8 cellular contexts compared by ENCODE assay signal in genomic region chr19:55809381-55810058, GRCh38. TPM values are rescaled to one million over a fixed set of nuclear protein-coding genes. Genes with fewer than 3 reads are reported as not detected.
DNase-seq lines count a peak whose midpoint lies in the region; ATAC-seq lines count a peak whose summit lies in the region.

No MANE protein-coding gene starts in this region.

- H3K4me3 Mint-ChIP-seq in activated T-helper 17 cell treated with anti-CD3 and anti-CD28 coated beads, Interleukin-2, amount 50 U/mL, for 72 hours = no peak overlapping the region
- H3K4me3 Mint-ChIP-seq in immature natural killer cell = no peak overlapping the region

- H3K4me1 Mint-ChIP-seq in activated T-helper 17 cell treated with anti-CD3 and anti-CD28 coated beads, Interleukin-2, amount 50 U/mL, for 72 hours = no peaks in the 10 kb centered on the region
- H3K4me1 Mint-ChIP-seq in immature natural killer cell = peaks cover 0 to 2% of the 10 kb centered on the region in 2 donors

- peak; percentile 78 for ATAC-seq in activated T-helper 17 cell treated with anti-CD3 and anti-CD28 coated beads, Interleukin-2, amount 50 U/mL, for 72 hours (replicated peaks)
- no peak for ATAC-seq in GM19455 (IDR thresholded peaks at IDR 0.05; ENCODE audit: unreplicated experiment)

- peaks cover 5% of the 10 kb centered on the region for H3K9me3 Mint-ChIP-seq in activated T-helper 17 cell treated with anti-CD3 and anti-CD28 coated beads, Interleukin-2, amount 50 U/mL, for 72 hours
- H3K9me3 Mint-ChIP-seq in immature natural killer cell = peaks cover 0 to 5% (median 0%) of the 10 kb centered on the region in 6 donors

- peaks cover 23% of the 10 kb centered on the region for H3K27me3 Mint-ChIP-seq in activated T-helper 17 cell treated with anti-CD3 and anti-CD28 coated beads, Interleukin-2, amount 50 U/mL, for 72 hours
- H3K27me3 Mint-ChIP-seq in immature natural killer cell (ENCODE audit: low read depth in 3 of 3) = peaks cover 0 to 10% (median 3%) of the 10 kb centered on the region in 3 donors

- no peak overlapping the region for H3K27ac Mint-ChIP-seq in activated T-helper 17 cell treated with anti-CD3 and anti-CD28 coated beads, Interleukin-2, amount 50 U/mL, for 72 hours
- no peak overlapping the region for H3K27ac Mint-ChIP-seq in immature natural killer cell

- DNase-seq in ELR (ENCODE audit: low read depth) (peak; percentile 79), HUDEP-2 (lab: John Stamatoyannopoulos, UW; ENCODE audit: unreplicated experiment in 76 of 76) (peak in 70 of 76 experiments; percentile 15 to 80 (median 57)), NCI-H748 treated with DMSO at 0.1 percent for 48 hours (lab: John Stamatoyannopoulos, UW) (peak; percentile 96), immature natural killer cell (peak; percentile 3 to 39 (median 17)), cerebellum (ENCODE audit: low spot score) (no peak)
- peak; percentile 6 to 24 for DNase-seq in stimulated activated CD8-positive, alpha-beta memory T cell treated with anti-CD3 and anti-CD28 coated beads, Interleukin-2, amount 100 ng/mL, for 48 hours (ENCODE audit: low read depth in 2 of 2)

- no peaks in the 10 kb centered on the region for H3K36me3 Mint-ChIP-seq in activated T-helper 17 cell treated with anti-CD3 and anti-CD28 coated beads, Interleukin-2, amount 50 U/mL, for 72 hours (ENCODE audit: low read depth)
- H3K36me3 Mint-ChIP-seq in immature natural killer cell = no peaks in the 10 kb centered on the region

RNA-seq across cellular contexts. Expression of gene NLRP11, which starts 22.3 kb away (rescaled TPM):
- under 1 TPM in 1 of 2 donors, not detected in 1; 0.11 TPM for total RNA-seq in activated T-helper 17 cell treated with anti-CD3 and anti-CD28 coated beads, Interleukin-2, amount 50 U/mL, for 72 hours
- polyA plus RNA-seq in immature natural killer cell = not detected
- total RNA-seq in cerebellum = 0.27 TPM

RNA-seq across cellular contexts. Expression of gene NLRP4, which starts 26.8 kb away (rescaled TPM):
- total RNA-seq in activated T-helper 17 cell treated with anti-CD3 and anti-CD28 coated beads, Interleukin-2, amount 50 U/mL, for 72 hours = not detected
- polyA plus RNA-seq in immature natural killer cell = not detected
- total RNA-seq in cerebellum = not detected

RNA-seq across cellular contexts. Expression of gene RFPL4AL1, which starts 40.6 kb away (rescaled TPM):
- total RNA-seq in activated T-helper 17 cell treated with anti-CD3 and anti-CD28 coated beads, Interleukin-2, amount 50 U/mL, for 72 hours = not detected
- polyA plus RNA-seq in immature natural killer cell = under 1 TPM in 1 of 3 donors, not detected in 2; 0.48 TPM
- total RNA-seq in cerebellum = not detected

RNA-seq across cellular contexts. Expression of gene RFPL4A, which starts 50.6 kb away (rescaled TPM):
- total RNA-seq in activated T-helper 17 cell treated with anti-CD3 and anti-CD28 coated beads, Interleukin-2, amount 50 U/mL, for 72 hours = not detected
- polyA plus RNA-seq in immature natural killer cell = not detected
- not detected for total RNA-seq in cerebellum
